In the genomic region with DNA sequence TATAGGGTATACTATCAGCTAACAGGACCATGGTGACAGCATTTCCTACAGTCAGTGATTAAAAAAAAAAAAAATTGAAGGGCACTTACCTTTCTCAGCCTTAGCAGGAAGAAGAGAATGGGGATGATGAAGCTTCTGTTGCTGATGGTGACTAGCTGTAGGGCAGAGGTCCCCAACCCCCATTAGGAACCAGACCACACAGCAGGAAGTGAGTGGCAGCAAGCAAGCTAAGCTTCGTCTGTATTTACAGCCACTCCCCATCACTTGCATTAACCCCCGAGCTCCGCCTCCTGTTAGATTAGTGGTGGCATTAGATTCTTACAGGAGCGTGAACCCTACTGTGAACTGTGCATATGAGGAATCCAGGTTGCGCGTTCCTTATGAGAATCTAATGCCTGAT, we compare ENCODE assay signal across 19 cellular contexts.
"Had no signal": no experiment of that assay in that cellular context is flagged by ENCODE, and none has a peak within 500 bp of the region (broad histone marks: within the 10 kb centered on the region; RNA-seq: fewer than 3 reads in every experiment).

No MANE protein-coding gene starts in this region.

- H3K4me1 Mint-ChIP-seq: central memory CD8-positive, alpha-beta T cell had no signal

- H3K27ac ChIP-seq: brain microvascular endothelial cell, coronary artery, foreskin keratinocyte, psoas muscle, right lobe of liver, suprapubic skin had no signal

- H3K4me1 ChIP-seq: foreskin keratinocyte, right lobe of liver had no signal

- H3K27me3 Mint-ChIP-seq: stimulated activated naive CD8-positive, alpha-beta T cell treated with anti-CD3 and anti-CD28 coated beads, Interleukin-15, Interleukin-2, amounts not matched to agents 100 ng/mL and 50 ng/mL, for 24 hours had no signal

- H3K27ac Mint-ChIP-seq: activated naive CD8-positive, alpha-beta T cell treated with anti-CD3 and anti-CD28 coated beads, Interleukin-2, amount 10 ng/mL, durations not matched to agents 7 days and 5 days; activated T-helper 1 cell treated with anti-CD3 and anti-CD28 coated beads, Interleukin-12 subunit alpha, Interleukin-12 subunit beta, Interleukin-2, Interleukin-4 antibody, amounts not matched to agents 30 ng/mL and 10 ng/mL and 1 ng/mL, durations not matched to agents 14 hours and 24 hours and 36 hours; stimulated activated naive CD8-positive, alpha-beta T cell treated with anti-CD3 and anti-CD28 coated beads, Interleukin-15, Interleukin-2, amounts not matched to agents 100 ng/mL and 50 ng/mL, for 24 hours; T-helper 2 cell treated with Interferon-gamma antibody and Interleukin-4, amounts not matched to agents 5 μg/mL and 100 μg/mL, for 36 hours had no signal

- H3K4me3 ChIP-seq: coronary artery, psoas muscle, right lobe of liver, suprapubic skin had no signal

- H3K9me3 Mint-ChIP-seq: activated naive CD8-positive, alpha-beta T cell treated with anti-CD3 and anti-CD28 coated beads, Interleukin-2, amount 10 ng/mL, durations not matched to agents 7 days and 5 days; activated T-helper 1 cell treated with anti-CD3 and anti-CD28 coated beads, Interleukin-12 subunit alpha, Interleukin-12 subunit beta, Interleukin-2, Interleukin-4 antibody, amounts not matched to agents 30 ng/mL and 10 ng/mL and 1 ng/mL, durations not matched to agents 14 hours and 24 hours and 36 hours; central memory CD8-positive, alpha-beta T cell; stimulated activated naive CD8-positive, alpha-beta T cell treated with anti-CD3 and anti-CD28 coated beads, Interleukin-15, Interleukin-2, amounts not matched to agents 100 ng/mL and 50 ng/mL, for 24 hours; T-helper 2 cell treated with Interferon-gamma antibody and Interleukin-4, amounts not matched to agents 5 μg/mL and 100 μg/mL, for 36 hours had no signal

- DNase-seq: activated CD4-positive, alpha-beta T cell treated with anti-CD3 and anti-CD28 coated beads, Interleukin-2, amount 50 U/mL, for 1 hour; activated CD4-positive, CD25-positive, alpha-beta regulatory T cell; activated naive CD4-positive, alpha-beta T cell; activated naive CD8-positive, alpha-beta T cell treated with anti-CD3 and anti-CD28 coated beads, Interleukin-2, amount 10 ng/mL, durations not matched to agents 7 days and 5 days; brain microvascular endothelial cell; effector CD4-positive, alpha-beta T cell; foreskin keratinocyte; glutamatergic neuron; hypothalamus; left ventricle myocardium superior; psoas muscle; right lobe of liver; trophoblast cell had no signal

- H3K4me3 Mint-ChIP-seq: activated naive CD8-positive, alpha-beta T cell treated with anti-CD3 and anti-CD28 coated beads, Interleukin-2, amount 10 ng/mL, durations not matched to agents 7 days and 5 days; activated T-helper 1 cell treated with anti-CD3 and anti-CD28 coated beads, Interleukin-12 subunit alpha, Interleukin-12 subunit beta, Interleukin-2, Interleukin-4 antibody, amounts not matched to agents 30 ng/mL and 10 ng/mL and 1 ng/mL, durations not matched to agents 14 hours and 24 hours and 36 hours; central memory CD8-positive, alpha-beta T cell; stimulated activated naive CD8-positive, alpha-beta T cell treated with anti-CD3 and anti-CD28 coated beads, Interleukin-15, Interleukin-2, amounts not matched to agents 100 ng/mL and 50 ng/mL, for 24 hours; T-helper 2 cell treated with Interferon-gamma antibody and Interleukin-4, amounts not matched to agents 5 μg/mL and 100 μg/mL, for 36 hours had no signal

- ATAC-seq: foreskin keratinocyte, left ventricle myocardium superior, psoas muscle, right lobe of liver had no signal

- H3K36me3 Mint-ChIP-seq: activated naive CD8-positive, alpha-beta T cell treated with anti-CD3 and anti-CD28 coated beads, Interleukin-2, amount 10 ng/mL, durations not matched to agents 7 days and 5 days had no signal

- H3K36me3 ChIP-seq: brain microvascular endothelial cell, right lobe of liver, suprapubic skin had no signal

- H3K27me3 ChIP-seq: brain microvascular endothelial cell, foreskin keratinocyte, right lobe of liver, suprapubic skin had no signal

- H3K9me3 ChIP-seq: psoas muscle, right lobe of liver, suprapubic skin had no signal
